Comparison of ENCODE assay signal across 14 cellular contexts in the genomic region with DNA sequence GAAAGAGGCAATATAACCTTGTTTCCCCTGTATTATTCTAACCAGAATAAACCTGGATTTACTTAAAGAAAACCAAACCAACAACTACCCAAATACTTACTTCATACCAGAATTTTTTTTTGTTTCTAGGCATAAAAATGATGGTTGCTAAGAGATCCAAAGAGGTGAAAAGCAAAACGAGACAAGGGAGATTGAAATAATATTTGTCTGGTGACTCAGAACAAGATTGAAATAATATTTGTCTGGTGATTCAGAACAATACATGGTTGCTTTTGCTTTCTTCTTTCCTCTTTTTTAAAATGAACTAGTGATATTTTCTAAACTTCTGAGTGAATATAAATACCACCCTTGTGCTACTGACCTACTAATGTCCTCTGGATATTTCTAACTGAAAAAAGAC.
A peak's percentile ranks its signal among the peaks of the same experiment; 100 is the strongest.
DNase-seq lines count a peak whose midpoint lies in the region; ATAC-seq and TF ChIP-seq lines count a peak whose summit lies in the region.
"Had no signal": no experiment of that assay in that cellular context is flagged by ENCODE, and none has a peak within 500 bp of the region (broad histone marks: within the 10 kb centered on the region; RNA-seq: fewer than 3 reads in every experiment).

No MANE protein-coding gene starts in this region.

- no peaks in the 10 kb centered on the region for H3K4me1 Mint-ChIP-seq in progenitor cell of endocrine pancreas (ENCODE audit: low read depth)
- H3K4me1 Mint-ChIP-seq: activated CD4-positive, alpha-beta T cell treated with anti-CD3 and anti-CD28 coated beads, Interleukin-2, amount 10 ng/mL, durations not matched to agents 24 days and 14 days had no signal

- H3K36me3 Mint-ChIP-seq in progenitor cell of endocrine pancreas (ENCODE audit: insufficient read depth): no peaks in the 10 kb centered on the region

- peaks cover 4% of the 10 kb centered on the region for H3K9me3 Mint-ChIP-seq in progenitor cell of endocrine pancreas (ENCODE audit: low read depth)
- H3K9me3 Mint-ChIP-seq: activated CD4-positive, alpha-beta T cell treated with anti-CD3 and anti-CD28 coated beads, Interleukin-2, amount 10 ng/mL, durations not matched to agents 24 days and 14 days had no signal

- H3K4me3 ChIP-seq in ascending aorta (no peak overlapping the region), fibroblast of villous mesenchyme (ENCODE audit: low read depth, low read length) (no peak overlapping the region)
- H3K4me3 ChIP-seq: colonic mucosa, heart right ventricle had no signal

- no peak overlapping the region for H3K27ac Mint-ChIP-seq in progenitor cell of endocrine pancreas
- H3K27ac Mint-ChIP-seq: activated CD4-positive, alpha-beta T cell treated with anti-CD3 and anti-CD28 coated beads, Interleukin-2, amount 10 ng/mL, durations not matched to agents 24 days and 14 days had no signal

- peaks cover 4 to 18% of the 10 kb centered on the region in 2 donors for H3K4me1 ChIP-seq in ascending aorta
- H3K4me1 ChIP-seq: colonic mucosa had no signal

- intact Hi-C loops in ascending aorta (cut with DNase I): no loop called here

- no peaks in the 10 kb centered on the region for H3K27me3 Mint-ChIP-seq in progenitor cell of endocrine pancreas
- H3K27me3 Mint-ChIP-seq: activated CD4-positive, alpha-beta T cell treated with anti-CD3 and anti-CD28 coated beads, Interleukin-2, amount 10 ng/mL, durations not matched to agents 24 days and 14 days had no signal

- H3K4me3 Mint-ChIP-seq in progenitor cell of endocrine pancreas (ENCODE audit: low read depth): no peak overlapping the region
- H3K4me3 Mint-ChIP-seq: activated CD4-positive, alpha-beta T cell treated with anti-CD3 and anti-CD28 coated beads, Interleukin-2, amount 10 ng/mL, durations not matched to agents 24 days and 14 days had no signal

- ATAC-seq in GM18858 (IDR thresholded peaks at IDR 0.05; ENCODE audit: unreplicated experiment): peak; percentile 40

- H3K27me3 ChIP-seq in ascending aorta: no peaks in the 10 kb centered on the region
- H3K27me3 ChIP-seq: colonic mucosa, heart right ventricle had no signal

- DNase-seq in ascending aorta (ENCODE audit: low spot score in 2 of 2): no peak
- DNase-seq in fibroblast of villous mesenchyme (ENCODE audit: low read depth): peak; percentile 34
- peak; percentile 73 for DNase-seq in smooth muscle cell of the brain vasculature (ENCODE audit: low read depth, low spot score)
- DNase-seq in pons (ENCODE audit: low spot score): no peak
- DNase-seq in NCI-H526 treated with DMSO at 0.1 percent for 48 hours (lab: John Stamatoyannopoulos, UW): no peak
- no peak for DNase-seq in progenitor cell of endocrine pancreas (ENCODE audit: low spot score, unreplicated experiment)
- no peak for DNase-seq in GM20000 (ENCODE audit: low spot score)
- DNase-seq: activated CD4-positive, alpha-beta T cell treated with anti-CD3 and anti-CD28 coated beads, Interleukin-2, amount 10 ng/mL, durations not matched to agents 24 days and 14 days; colonic mucosa; heart right ventricle; retina; T-helper 2 cell had no signal

- peak overlapping the region; percentile 26 to 40 for H3K27ac ChIP-seq in ascending aorta
- H3K27ac ChIP-seq: colonic mucosa, KMS-11 had no signal

- TF ChIP-seq CTCF in ascending aorta (IDR thresholded peaks at IDR 0.05) (no peak), fibroblast of villous mesenchyme (IDR thresholded peaks at IDR 0.05; ENCODE audit: insufficient read depth, low read depth, low read length) (no peak), progenitor cell of endocrine pancreas (IDR thresholded peaks at IDR 0.05; ENCODE audit: unreplicated experiment) (no peak), GM20000 (IDR thresholded peaks at IDR 0.05; ENCODE audit: extremely low read depth, missing control alignments) (no peak)

- no peaks in the 10 kb centered on the region for H3K36me3 ChIP-seq in ascending aorta
- H3K36me3 ChIP-seq: colonic mucosa, heart right ventricle had no signal

- no peaks in the 10 kb centered on the region for H3K9me3 ChIP-seq in ascending aorta
- H3K9me3 ChIP-seq: colonic mucosa had no signal

Comparison
In these comparisons a context has a peak if more than half of its experiments do, and no peak if none do; other contexts are left out.
1. DNase-seq: peak in fibroblast of villous mesenchyme (single experiment) and smooth muscle cell of the brain vasculature (single experiment); none in ascending aorta (0 of 2), pons (single experiment), NCI-H526 treated with DMSO at 0.1 percent for 48 hours (single experiment), progenitor cell of endocrine pancreas (single experiment) and GM20000 (single experiment).